In the genomic region with DNA sequence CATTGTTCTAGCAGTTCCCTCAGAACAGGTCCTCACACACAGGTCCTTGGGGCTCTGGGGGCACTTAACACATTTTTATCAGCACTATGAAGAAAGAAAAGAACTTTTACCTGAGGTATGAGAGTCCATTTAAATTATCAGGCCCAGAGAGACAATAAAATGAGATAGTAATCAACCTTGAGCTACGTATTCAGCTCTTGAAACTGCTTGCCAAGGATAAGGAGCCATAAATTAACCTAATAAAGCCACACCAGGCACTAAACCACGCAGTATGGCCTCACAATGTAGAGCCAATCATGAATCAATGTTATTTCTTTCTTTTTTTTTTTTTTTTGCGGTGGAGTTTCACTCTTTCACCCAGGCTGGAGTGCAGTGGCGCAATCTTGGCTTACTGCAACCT, we compare ENCODE assay signal across 7 cellular contexts. TPM values are rescaled to one million over a fixed set of nuclear protein-coding genes. Genes with fewer than 3 reads are reported as not detected.
"Had no signal": no experiment of that assay in that cellular context is flagged by ENCODE, and none has a peak within 500 bp of the region (broad histone marks: within the 10 kb centered on the region; RNA-seq: fewer than 3 reads in every experiment).

No MANE protein-coding gene starts in this region.

RNA-seq across cellular contexts. Expression of a gene that starts 37.5 kb away (rescaled TPM):
- total RNA-seq: activated B cell treated with CpG ODN at 0.5 μM for 24 hours; activated CD4-positive, alpha-beta memory T cell treated with anti-CD3 and anti-CD28 coated beads, Interleukin-2, amount 10 ng/mL, durations not matched to agents 7 days and 5 days; activated CD8-positive, alpha-beta memory T cell treated with anti-CD3 and anti-CD28 coated beads, Interleukin-2, amount 10 ng/mL, durations not matched to agents 7 days and 5 days; activated CD8-positive, alpha-beta T cell treated with anti-CD3 and anti-CD28 coated beads for 36 hours; activated CD8-positive, alpha-beta T cell treated with anti-CD3 and anti-CD28 coated beads, Interleukin-2, amount 10 ng/mL, durations not matched to agents 7 days and 5 days; T-helper 1 cell treated with Interleukin-12 subunit alpha and Interleukin-12 subunit beta and Interleukin-4 antibody, amounts not matched to agents 30 ng/mL and 1 ng/mL, for 36 hours; T-helper 2 cell treated with Interferon-gamma antibody and Interleukin-4, amounts not matched to agents 100 ng/mL and 5 ng/mL, for 36 hours had no signal
